Comparison of ENCODE assay signal across 23 cellular contexts in genomic region chr22:39739338-39740027, GRCh38.
"Had no signal": no experiment of that assay in that cellular context is flagged by ENCODE, and none has a peak within 500 bp of the region (broad histone marks: within the 10 kb centered on the region; RNA-seq: fewer than 3 reads in every experiment).

No MANE protein-coding gene starts in this region.

- H3K27ac ChIP-seq: adrenal gland, breast epithelium, coronary artery, heart right ventricle, sigmoid colon, stomach, suprapubic skin, uterus had no signal

- H3K4me1 ChIP-seq: adrenal gland, breast epithelium, heart right ventricle, sigmoid colon, stomach, suprapubic skin, uterus had no signal

- H3K9me3 ChIP-seq: adrenal gland, suprapubic skin, uterus had no signal

- H3K27me3 ChIP-seq: breast epithelium, uterus had no signal

- H3K9me3 Mint-ChIP-seq: natural killer cell had no signal

- H3K4me1 Mint-ChIP-seq: natural killer cell; stimulated activated memory B cell treated with anti-CD40 and anti-IgM and Interleukin-4, amounts not matched to agents 10 μg/mL and 1 μg/mL and 100 μg/mL, for 72 hours had no signal

- H3K36me3 Mint-ChIP-seq: stimulated activated memory B cell treated with anti-CD40 and anti-IgM and Interleukin-4, amounts not matched to agents 10 μg/mL and 1 μg/mL and 100 μg/mL, for 72 hours had no signal

- H3K4me3 ChIP-seq: adrenal gland, breast epithelium, coronary artery, heart right ventricle, sigmoid colon, smooth muscle cell, stomach, suprapubic skin, uterus had no signal

- H3K4me3 Mint-ChIP-seq: activated CD8-positive, alpha-beta T cell treated with anti-CD3 and anti-CD28 coated beads, Interleukin-2, amount 10 ng/mL, durations not matched to agents 7 days and 5 days; activated naive CD8-positive, alpha-beta T cell; endodermal cell; natural killer cell; stimulated activated memory B cell treated with anti-CD40 and anti-IgM and Interleukin-4, amounts not matched to agents 10 μg/mL and 1 μg/mL and 100 μg/mL, for 72 hours had no signal

- ATAC-seq: activated CD8-positive, alpha-beta T cell treated with anti-CD3 and anti-CD28 coated beads, Interleukin-2, amount 10 ng/mL, durations not matched to agents 7 days and 5 days; heart right ventricle; left cardiac atrium; natural killer cell; stimulated activated memory B cell treated with anti-CD40 and anti-IgM and Interleukin-4, amounts not matched to agents 10 μg/mL and 1 μg/mL and 100 μg/mL, for 72 hours had no signal

- H3K27ac Mint-ChIP-seq: activated CD8-positive, alpha-beta T cell treated with anti-CD3 and anti-CD28 coated beads, Interleukin-2, amount 10 ng/mL, durations not matched to agents 7 days and 5 days; activated naive CD8-positive, alpha-beta T cell; endodermal cell; natural killer cell; stimulated activated memory B cell treated with anti-CD40 and anti-IgM and Interleukin-4, amounts not matched to agents 10 μg/mL and 1 μg/mL and 100 μg/mL, for 72 hours had no signal

- DNase-seq: activated CD4-positive, alpha-beta T cell treated with anti-CD3 and anti-CD28 coated beads for 1 hour; activated CD4-positive, alpha-beta T cell treated with anti-CD3 and anti-CD28 coated beads, Interleukin-2, amount 50 U/mL, for 1 hour; activated CD8-positive, alpha-beta T cell treated with anti-CD3 and anti-CD28 coated beads, Interleukin-2, amount 10 ng/mL, durations not matched to agents 7 days and 5 days; activated T-cell treated with anti-CD3 and anti-CD28 coated beads, Interleukin-2, amount 50 U/mL, for 1 hour; adrenal gland; cerebellar nuclear complex; endodermal cell; heart right ventricle; islet precursor cell; left cardiac atrium; midbrain; natural killer cell; sigmoid colon; stimulated activated CD4-positive, alpha-beta T cell treated with anti-CD3 and anti-CD28 coated beads, Interleukin-15, amount 100 ng/mL, for 24 hours; stomach; trophoblast cell; uterus had no signal

- H3K4me2 ChIP-seq: smooth muscle cell had no signal

- H3K36me3 ChIP-seq: adrenal gland, breast epithelium, heart right ventricle, sigmoid colon, stomach, suprapubic skin, uterus had no signal
